8 cellular contexts compared by ENCODE assay signal in the genomic region with DNA sequence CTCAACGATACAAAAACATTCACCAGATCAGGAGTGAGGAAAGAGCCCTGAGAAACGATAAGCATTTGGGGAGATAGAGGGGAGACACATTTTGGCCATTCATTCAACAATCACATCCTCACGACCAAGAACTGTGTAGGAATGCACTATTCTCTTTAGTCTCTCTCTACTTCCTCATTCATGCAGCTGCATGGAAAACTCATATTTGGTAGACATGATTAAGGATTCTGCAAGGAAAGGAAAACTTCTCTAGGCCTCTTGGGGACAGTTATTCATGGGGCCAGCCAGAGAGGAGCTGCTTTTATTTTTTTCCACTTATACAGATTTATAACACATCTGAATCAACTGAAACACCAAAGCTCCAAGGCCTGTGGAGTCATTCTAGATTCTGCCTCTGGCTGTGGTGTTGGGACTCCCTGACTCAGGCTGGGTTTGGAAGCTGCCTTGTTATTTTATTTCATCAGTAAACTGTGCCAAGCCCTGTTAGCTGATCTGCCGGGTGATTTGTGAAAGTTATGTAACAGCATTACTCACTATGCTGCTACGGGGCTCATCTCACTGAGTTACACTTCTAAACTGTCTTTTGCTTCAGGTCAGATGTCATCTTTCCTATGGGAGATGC.
DNase-seq lines count a peak whose midpoint lies in the region; ATAC-seq and TF ChIP-seq lines count a peak whose summit lies in the region.

No MANE protein-coding gene starts in this region.

- no peak overlapping the region for H3K4me3 ChIP-seq in NB4 (ENCODE audit: low read depth, low read length)

- no peak for TF ChIP-seq POLR2A in NB4 (IDR thresholded peaks at IDR 0.05; ENCODE audit: extremely low read depth, insufficient read length)

- ATAC-seq in HG03045 (IDR thresholded peaks at IDR 0.05; ENCODE audit: unreplicated experiment) = no peak
- no peak for ATAC-seq in GM21360 (IDR thresholded peaks at IDR 0.05; ENCODE audit: unreplicated experiment)
- ATAC-seq in GM19328 (IDR thresholded peaks at IDR 0.05; ENCODE audit: unreplicated experiment) = no peak

- DNase-seq in AG09319 (ENCODE audit: extremely low read depth, low read depth) (peak; percentile 79), NB4 (ENCODE audit: low read depth) (peak; percentile 82), dedifferentiated amniotic fluid mesenchymal stem cell (ENCODE audit: extremely low spot score) (peak; percentile 96), myocyte (ENCODE audit: low read depth) (peak; percentile 83), SW480 (ENCODE audit: low spot score) (no peak)

- TF ChIP-seq CTCF in AG09319 (IDR thresholded peaks at IDR 0.05; ENCODE audit: low read depth, low read length) = no peak
- TF ChIP-seq CTCF in NB4 (IDR thresholded peaks at IDR 0.05; ENCODE audit: low read depth, low read length) = no peak
